Comparison of ENCODE assay signal across 1 cellular context in genomic region chr12:100830003-100830795, GRCh38.
A peak's percentile ranks its signal among the peaks of the same experiment; 100 is the strongest.
TF ChIP-seq lines count a peak whose summit lies in the region.

No MANE protein-coding gene starts in this region.

TF ChIP-seq in H1, 55 proteins besides CTCF, POLR2A, EP300 and RAD21 (continued from another document):
- TF ChIP-seq ATF2 (IDR thresholded peaks at IDR 0.05; ENCODE audit: low read length) (no peak), JUN (IDR thresholded peaks at IDR 0.05; ENCODE audit: low read depth, low read length) (no peak), EGR1 (IDR thresholded peaks at IDR 0.05; ENCODE audit: borderline replicate concordance, low read depth, low read length) (no peak), TEAD4 (IDR thresholded peaks at IDR 0.05; ENCODE audit: low read depth, low read length) (peak; percentile 58; the same call in 1 of the 2 replicates)
- TF ChIP-seq, protein P1, sequence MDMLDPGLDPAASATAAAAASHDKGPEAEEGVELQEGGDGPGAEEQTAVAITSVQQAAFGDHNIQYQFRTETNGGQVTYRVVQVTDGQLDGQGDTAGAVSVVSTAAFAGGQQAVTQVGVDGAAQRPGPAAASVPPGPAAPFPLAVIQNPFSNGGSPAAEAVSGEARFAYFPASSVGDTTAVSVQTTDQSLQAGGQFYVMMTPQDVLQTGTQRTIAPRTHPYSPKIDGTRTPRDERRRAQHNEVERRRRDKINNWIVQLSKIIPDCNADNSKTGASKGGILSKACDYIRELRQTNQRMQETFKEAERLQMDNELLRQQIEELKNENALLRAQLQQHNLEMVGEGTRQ (IDR thresholded peaks at IDR 0.05; ENCODE audit: low read length) = no peak
